In genomic region chr5:83472213-83472507, GRCh38 we compare ENCODE assay signal across 7 cellular contexts. TPM values are rescaled to one million over a fixed set of nuclear protein-coding genes. Genes with fewer than 3 reads are reported as not detected.
DNase-seq lines count a peak whose midpoint lies in the region; ATAC-seq and TF ChIP-seq lines count a peak whose summit lies in the region.

No MANE protein-coding gene starts in this region.

- peak overlapping the region; percentile 84 for H3K4me2 ChIP-seq in hepatocyte

- H2AFZ ChIP-seq in hepatocyte: peak overlapping the region; percentile 61

- WGBS in hepatocyte (ENCODE audit: low lambda C conversion rate, missing lambda C conversion rate): 2% methylated on average over 5 of the region's 5 CpGs

- H3K36me3 Mint-ChIP-seq in WTC11: no peaks in the 10 kb centered on the region
- no peaks in the 10 kb centered on the region for H3K36me3 Mint-ChIP-seq in stimulated activated effector memory CD8-positive, alpha-beta T cell treated with anti-CD3 and anti-CD28 coated beads, Interleukin-12 subunit alpha, Interleukin-12 subunit beta, amount 100 ng/mL, for 72 hours

- TF ChIP-seq CTCF in HEK293 (tag by site-specific recombination; IDR thresholded peaks at IDR 0.05) (no peak), WTC11 (IDR thresholded peaks at IDR 0.05) (no peak), hepatocyte (IDR thresholded peaks at IDR 0.05; ENCODE audit: poor library complexity) (no peak)

- POLR2A ChIA-PET in HEK293 (lab: Yijun Ruan, JAX): interaction anchor here (1.3 to 1.4 kb wide), 2 partner anchors 16 to 91 kb away, joined by 3 to 5 read pairs; no protein-coding TSS in a partner anchor
- POLR2A ChIA-PET in WTC11 (lab: Charles Lee): interaction anchor here (0.5 to 1.9 kb wide), 5 partner anchors 8 to 599 kb away, joined by 3 to 5 read pairs (median 4); partner anchors contain the start of genes TMEM167A and XRCC4

- H3K4me3 Mint-ChIP-seq in WTC11: peak overlapping the region; percentile 85
- H3K4me3 Mint-ChIP-seq in stimulated activated effector memory CD8-positive, alpha-beta T cell treated with anti-CD3 and anti-CD28 coated beads, Interleukin-12 subunit alpha, Interleukin-12 subunit beta, amount 100 ng/mL, for 72 hours: peak overlapping the region; percentile 79

- H3K27me3 Mint-ChIP-seq in WTC11 (ENCODE audit: low read depth): no peaks in the 10 kb centered on the region

- H3K79me2 ChIP-seq in hepatocyte: peaks cover 36% of the 10 kb centered on the region

- H3K27ac Mint-ChIP-seq in WTC11: peak overlapping the region; percentile 87
- H3K27ac Mint-ChIP-seq in stimulated activated effector memory CD8-positive, alpha-beta T cell treated with anti-CD3 and anti-CD28 coated beads, Interleukin-12 subunit alpha, Interleukin-12 subunit beta, amount 100 ng/mL, for 72 hours: no peak overlapping the region

- H3K4me1 ChIP-seq in HEK293 (ENCODE audit: control insufficient read depth, insufficient read depth, low read length): peaks cover 5% of the 10 kb centered on the region
- peaks cover 23% of the 10 kb centered on the region for H3K4me1 ChIP-seq in hepatocyte (ENCODE audit: insufficient read depth)

- no peaks in the 10 kb centered on the region for H3K9me3 Mint-ChIP-seq in WTC11
- H3K9me3 Mint-ChIP-seq in stimulated activated effector memory CD8-positive, alpha-beta T cell treated with anti-CD3 and anti-CD28 coated beads, Interleukin-12 subunit alpha, Interleukin-12 subunit beta, amount 100 ng/mL, for 72 hours: no peaks in the 10 kb centered on the region

- DNase-seq in WTC11 (ENCODE audit: low spot score): no peak
- DNase-seq in hepatocyte (ENCODE audit: low spot score): no peak
- DNase-seq in stimulated activated effector memory CD8-positive, alpha-beta T cell treated with anti-CD3 and anti-CD28 coated beads, Interleukin-12 subunit alpha, Interleukin-12 subunit beta, amount 100 ng/mL, for 72 hours (ENCODE audit: low spot score in 2 of 2): no peak
- no peak for DNase-seq in activated gamma-delta T cell (lab: John Stamatoyannopoulos, UW)

- no peaks in the 10 kb centered on the region for H3K27me3 ChIP-seq in hepatocyte

- H3K4me3 ChIP-seq in HEK293 (ENCODE audit: low read depth, low read length) (peak overlapping the region; percentile 58), hepatocyte (peak overlapping the region; percentile 91)

- H3K9me3 ChIP-seq in HEK293 (ENCODE audit: control insufficient read depth, insufficient read depth, low read depth, low read length): no peaks in the 10 kb centered on the region
- H3K9me3 ChIP-seq in hepatocyte (ENCODE audit: low read depth): no peaks in the 10 kb centered on the region

- H4K20me1 ChIP-seq in hepatocyte (ENCODE audit: insufficient read depth, poor library complexity, severe bottlenecking): no peaks in the 10 kb centered on the region

- H3K36me3 ChIP-seq in HEK293 (ENCODE audit: control insufficient read depth in 2 of 2, insufficient read depth in 1 of 2, low read length in 2 of 2) (no peaks in the 10 kb centered on the region), hepatocyte (replicated peaks; ENCODE audit: insufficient read depth, low read depth) (no peaks in the 10 kb centered on the region)

- peak overlapping the region; percentile 96 for H3K27ac ChIP-seq in HEK293 (ENCODE audit: extremely low read depth, low read depth, low read length)
- peak overlapping the region; percentile 94 for H3K27ac ChIP-seq in hepatocyte

- peaks cover 60% of the 10 kb centered on the region for H3K4me1 Mint-ChIP-seq in WTC11
- peaks cover 28% of the 10 kb centered on the region for H3K4me1 Mint-ChIP-seq in stimulated activated effector memory CD8-positive, alpha-beta T cell treated with anti-CD3 and anti-CD28 coated beads, Interleukin-12 subunit alpha, Interleukin-12 subunit beta, amount 100 ng/mL, for 72 hours

- no peak for ATAC-seq in WTC11
- no peak for ATAC-seq in stimulated activated effector memory CD8-positive, alpha-beta T cell treated with anti-CD3 and anti-CD28 coated beads, Interleukin-12 subunit alpha, Interleukin-12 subunit beta, amount 100 ng/mL, for 72 hours
- ATAC-seq in HG02852 (IDR thresholded peaks at IDR 0.05; ENCODE audit: unreplicated experiment): no peak
- no peak for ATAC-seq in HG02571 (IDR thresholded peaks at IDR 0.05; ENCODE audit: unreplicated experiment)

- H3K9me2 ChIP-seq in hepatocyte (replicated peaks; ENCODE audit: insufficient read depth): no peaks in the 10 kb centered on the region

- CTCF ChIA-PET in HEK293 (lab: Yijun Ruan, JAX) (interaction anchor here (0.6 to 1.3 kb wide), 5 partner anchors 33 to 1703 kb away, joined by 3 to 5 read pairs (median 3); no protein-coding TSS in a partner anchor), WTC11 (lab: Charles Lee) (interaction anchor here (1.0 to 1.4 kb wide), 3 partner anchors 16 to 1160 kb away, joined by 3 to 4 read pairs (median 3); no protein-coding TSS in a partner anchor)

TF ChIP-seq in HEK293, 187 proteins besides CTCF, POLR2A, EP300 and RAD21 (continues in another document):
- no peak for TF ChIP-seq EGR2 (tag by site-specific recombination; IDR thresholded peaks at IDR 0.05; ENCODE audit: low read depth)
- 0 out of 2 replicates have a peak, but pooled peaks have one; percentile 7 for TF ChIP-seq PRDM4 (tag by site-specific recombination; IDR thresholded peaks at IDR 0.05)

TF ChIP-seq in WTC11, 78 proteins besides CTCF, POLR2A, EP300 and RAD21:
- TF ChIP-seq ZNF281 (CRISPR knock-in tag; IDR thresholded peaks at IDR 0.05) (no peak), E2F5 (CRISPR knock-in tag; IDR thresholded peaks at IDR 0.05) (0 out of 2 replicates have a peak, but pooled peaks have one; percentile 8), ZBTB43 (CRISPR knock-in tag; IDR thresholded peaks at IDR 0.05) (no peak)

RNA-seq across cellular contexts. Expression of gene VCAN, which starts 0.6 kb away (rescaled TPM):
- 275 to 286 TPM (median 276 TPM) in 3 replicates for total RNA-seq in WTC11 (2021)
- total RNA-seq in hepatocyte: 367 and 398 TPM in 2 replicates
- polyA plus RNA-seq in hepatocyte: 98.0 and 104 TPM in 2 replicates
